25 cellular contexts compared by ENCODE assay signal in genomic region chr3:108518895-108519294, GRCh38. TPM values are rescaled to one million over a fixed set of nuclear protein-coding genes. Genes with fewer than 3 reads are reported as not detected.
DNase-seq lines count a peak whose midpoint lies in the region; ATAC-seq, FAIRE-seq and TF ChIP-seq lines count a peak whose summit lies in the region.
"Had no signal": no experiment of that assay in that cellular context is flagged by ENCODE, and none has a peak within 500 bp of the region (broad histone marks: within the 10 kb centered on the region; RNA-seq: fewer than 3 reads in every experiment).

No MANE protein-coding gene starts in this region.

- no peak overlapping the region for H3K9ac ChIP-seq in keratinocyte (ENCODE audit: control insufficient read depth, extremely low read depth, insufficient read depth, low read length)
- H3K9ac ChIP-seq: neural progenitor cell had no signal

- H3K36me3 ChIP-seq in keratinocyte (ENCODE audit: control insufficient read depth in 2 of 2, extremely low read depth in 1 of 2, insufficient read depth in 2 of 2, low read length in 2 of 2), result no peaks in the 10 kb centered on the region
- H3K36me3 ChIP-seq: neural progenitor cell, right lobe of liver, tibial artery had no signal

- dilution Hi-C loops in keratinocyte (cut with MboI; ENCODE audit: extremely low pct_ligation_motif_present, low sequenced_read_pairs), result no loop called here

- H3K27ac ChIP-seq in keratinocyte (ENCODE audit: control insufficient read depth, insufficient read depth, low read length), result no peak overlapping the region
- H3K27ac ChIP-seq: neural progenitor cell, right lobe of liver, tibial artery had no signal

- H3K9me1 ChIP-seq in keratinocyte (ENCODE audit: control insufficient read depth, extremely low read depth, insufficient read depth, low read length), result no peaks in the 10 kb centered on the region

- DNase-seq in HPDE6-E6E7 (ENCODE audit: extremely low spot score) (peak; percentile 27), RPMI7951 (ENCODE audit: low read depth) (peak; percentile 14), dermis blood vessel endothelial cell (peak; percentile 9), keratinocyte (ENCODE audit: low read depth, low spot score) (peak; percentile 13), NCI-H1092 treated with DMSO at 0.1 percent for 48 hours (lab: John Stamatoyannopoulos, UW) (no peak)
- no peak for DNase-seq in activated CD4-positive, CD25-positive, alpha-beta regulatory T cell treated with anti-CD3 and anti-CD28 coated beads, Interleukin-2, amount 50 U/mL, for 72 hours
- DNase-seq: activated CD4-positive, alpha-beta memory T cell treated with anti-CD3 and anti-CD28 coated beads, Interleukin-2, amount 10 ng/mL, durations not matched to agents 7 days and 5 days; effector CD4-positive, alpha-beta T cell; glutamatergic neuron; KG1; kidney glomerular epithelial cell; MV-4-11; NCI-H1694 treated with DMSO at 0.1 percent for 48 hours; NCI-H345; NCI-H774; posterior cingulate gyrus; right lobe of liver; stimulated activated naive CD8-positive, alpha-beta T cell treated with anti-CD3 and anti-CD28 coated beads, Interleukin-15, amount 100 ng/mL, for 72 hours; tibial artery had no signal

- no peaks in the 10 kb centered on the region for H3K79me2 ChIP-seq in keratinocyte (ENCODE audit: control insufficient read depth, insufficient read depth, low read length)

- H3K9me3 ChIP-seq in keratinocyte (ENCODE audit: control insufficient read depth, low read depth, low read length), result no peaks in the 10 kb centered on the region
- H3K9me3 ChIP-seq: right lobe of liver, tibial artery had no signal

- H3K27me3 ChIP-seq in keratinocyte (ENCODE audit: control insufficient read depth, extremely low read depth, insufficient read depth, low read length), result no peaks in the 10 kb centered on the region
- H3K27me3 ChIP-seq: neural progenitor cell, right lobe of liver, tibial artery had no signal

- no peaks in the 10 kb centered on the region for H3K4me1 ChIP-seq in keratinocyte (ENCODE audit: control insufficient read depth, extremely low read depth, insufficient read depth, low read length)
- H3K4me1 ChIP-seq: right lobe of liver had no signal

- peak; percentile 95 for FAIRE-seq in keratinocyte (lab: Jason Lieb, UNC)
- FAIRE-seq: astrocyte had no signal

- no peak for ATAC-seq in HG03521 (IDR thresholded peaks at IDR 0.05; ENCODE audit: unreplicated experiment)
- ATAC-seq: esophagus mucosa; right lobe of liver; SK-N-SH treated with all-trans-retinoic acid at 6 μM for 48 hours; stimulated activated naive CD8-positive, alpha-beta T cell treated with anti-CD3 and anti-CD28 coated beads, Interleukin-15, amount 100 ng/mL, for 72 hours had no signal

- no peaks in the 10 kb centered on the region for H4K20me1 ChIP-seq in keratinocyte (ENCODE audit: control insufficient read depth, extremely low read depth, insufficient read depth, low read length)

- no peak overlapping the region for H3K4me2 ChIP-seq in keratinocyte (ENCODE audit: control insufficient read depth, extremely low read depth, insufficient read depth, low read depth, low read length)
- H3K4me2 ChIP-seq: neural progenitor cell had no signal

- no peak overlapping the region for H2AFZ ChIP-seq in keratinocyte (ENCODE audit: control insufficient read depth, low read length)
- H2AFZ ChIP-seq: neural progenitor cell had no signal

- TF ChIP-seq CTCF in keratinocyte (optimal IDR thresholded peaks at IDR 0.05 in 1 of 3, IDR thresholded peaks at IDR 0.05 in 1 of 3, conservative IDR thresholded peaks at IDR 0.05 in 1 of 3; ENCODE audit: extremely low read depth in 1 of 3, insufficient read depth in 2 of 3, low read length in 3 of 3), result no peak

- H3K4me3 ChIP-seq in keratinocyte (ENCODE audit: control insufficient read depth in 2 of 3, extremely low read depth in 1 of 3, insufficient read depth in 2 of 3, low read depth in 1 of 3, low read length in 3 of 3), result no peak overlapping the region
- H3K4me3 ChIP-seq: neural progenitor cell, right lobe of liver, tibial artery had no signal

RNA-seq across cellular contexts. Expression of gene MYH15, which starts 8.5 kb away (rescaled TPM):
- 0.20 and 0.24 TPM in 2 replicates for total RNA-seq in RPMI7951 (2014; rRNA removed; shearing (Covaris generic))
- total RNA-seq in dermis blood vessel endothelial cell, result under 0.01 and 0.05 TPM in 2 replicates
- 0.40 to 1.3 TPM (median 0.87 TPM) in 3 replicates for polyA plus RNA-seq in keratinocyte
- polyA plus RNA-seq in keratinocyte (2011; ENCODE audit: low read depth), result 0.51 TPM
- 0.27 and 0.38 TPM in 2 replicates for polyA plus RNA-seq in keratinocyte (2011; cell fraction: cytosol; rRNA removed)
- 1.2 and 1.7 TPM in 2 replicates for polyA plus RNA-seq in keratinocyte (2011; cell fraction: nucleus; rRNA removed)
- polyA plus RNA-seq in keratinocyte (2012; ENCODE audit: low replicate concordance), result 0.07 and 1.6 TPM in 2 replicates
- 0.23 to 1.3 TPM (median 0.63 TPM) in 3 replicates for polyA minus RNA-seq in keratinocyte
- polyA minus RNA-seq in keratinocyte (2011; cell fraction: cytosol; rRNA and poly(A)+ RNA removed), result 0.77 TPM
- polyA minus RNA-seq in keratinocyte (2011; cell fraction: nucleus; rRNA and poly(A)+ RNA removed), result 0.95 and 1.8 TPM in 2 replicates
- total RNA-seq: right lobe of liver had no signal
- polyA plus RNA-seq: CD14-positive monocyte had no signal

Comparison
In these comparisons a context has a peak if more than half of its experiments do, and no peak if none do; other contexts are left out.
1. DNase-seq: peak in HPDE6-E6E7 (single experiment), RPMI7951 (single experiment), dermis blood vessel endothelial cell (single experiment) and keratinocyte (single experiment); none in NCI-H1092 treated with DMSO at 0.1 percent for 48 hours (single experiment) and activated CD4-positive, CD25-positive, alpha-beta regulatory T cell treated with anti-CD3 and anti-CD28 coated beads, Interleukin-2, amount 50 U/mL, for 72 hours (single experiment).